Comparison of ENCODE assay signal across 8 cellular contexts in the genomic region with DNA sequence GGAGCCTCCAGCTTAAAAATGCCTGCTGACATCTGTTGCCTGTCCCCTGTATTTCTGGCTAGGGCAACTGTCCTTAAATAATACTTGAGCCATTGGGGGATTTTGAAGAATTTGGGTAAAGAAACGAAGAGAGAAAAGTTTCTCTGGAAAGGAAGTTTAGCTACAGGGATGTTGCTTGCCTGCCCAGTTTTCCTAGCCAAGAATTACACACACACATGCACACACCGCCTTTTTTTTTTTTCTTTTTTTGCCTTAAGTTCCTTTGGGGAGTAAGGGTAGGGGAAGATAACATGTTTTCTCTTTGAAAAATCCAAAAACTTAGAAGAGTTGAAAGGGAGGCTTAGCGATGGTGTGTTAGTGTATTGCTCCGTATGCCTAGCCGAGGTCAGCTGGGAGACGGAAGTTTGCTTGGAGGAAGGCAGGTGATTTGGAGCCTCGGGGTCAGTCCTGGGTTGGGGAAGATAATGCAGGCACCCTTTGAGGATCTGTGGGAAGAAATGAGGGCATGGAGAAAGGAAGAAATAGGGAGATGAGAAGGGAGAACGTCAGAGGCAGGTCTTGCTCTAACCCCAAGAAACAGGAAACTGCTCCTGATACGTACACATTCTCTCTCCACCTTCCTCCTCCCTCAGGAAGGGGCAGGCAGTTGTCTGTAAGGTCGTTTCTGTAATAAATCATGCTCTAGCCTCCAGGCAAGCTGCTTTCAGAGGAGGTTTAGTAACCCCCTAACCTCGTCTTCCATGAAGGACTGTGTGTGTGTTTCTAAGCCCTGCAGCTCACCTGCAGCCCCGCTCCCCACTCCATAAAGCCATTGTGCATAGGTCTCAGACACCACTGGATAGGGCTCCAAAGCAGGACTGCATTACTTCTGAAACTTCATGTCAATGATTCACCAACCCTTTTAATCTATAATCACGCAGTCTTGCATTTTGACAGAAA. TPM values are rescaled to one million over a fixed set of nuclear protein-coding genes. Genes with fewer than 3 reads are reported as not detected.
DNase-seq lines count a peak whose midpoint lies in the region; ATAC-seq and TF ChIP-seq lines count a peak whose summit lies in the region.

No MANE protein-coding gene starts in this region.

- peak overlapping the region; percentile 100 for H3K27ac ChIP-seq in RWPE1

- POLR2A ChIA-PET in RWPE1 (lab: Yijun Ruan, JAX; ENCODE audit: low non-redundant PET) = interaction anchor here (0.6 kb wide), 1 partner anchor 13 kb away, joined by 3 read pairs; no protein-coding TSS in a partner anchor

- intact Hi-C loops in Right ventricle myocardium superior (cut with DNase I) = loop anchor here (2.0 to 5.0 kb wide), 3 partner anchors 352 to 612 kb away; no protein-coding TSS in a partner anchor
- intact Hi-C loops in sciatic nerve (cut with DNase I) = loop anchor here (5.0 to 10.0 kb wide), 3 partner anchors 60 to 610 kb away; no protein-coding TSS in a partner anchor

- DNase-seq in RWPE1 (ENCODE audit: low spot score) (peak; percentile 24), Right ventricle myocardium superior (no peak), sciatic nerve (ENCODE audit: low spot score) (no peak), NCI-H446 treated with DMSO at 0.1 percent for 48 hours (lab: John Stamatoyannopoulos, UW) (no peak)
- DNase-seq in activated CD4-positive, alpha-beta T cell treated with anti-CD3 and anti-CD28 coated beads, Interleukin-2, amount 50 U/mL, for 4 hours = no peak

- CTCF ChIA-PET in RWPE1 (lab: Yijun Ruan, JAX) = interaction anchor here (0.6 to 2.5 kb wide), 4 partner anchors 9 to 625 kb away, joined by 3 to 16 read pairs (median 6); no protein-coding TSS in a partner anchor

- TF ChIP-seq CTCF in RWPE1 (conservative IDR thresholded peaks at IDR 0.05; ENCODE audit: low read depth) = no peak

- peak; percentile 37 for ATAC-seq in GM18511 (IDR thresholded peaks at IDR 0.05; ENCODE audit: unreplicated experiment)
- peak; percentile 21 for ATAC-seq in Right ventricle myocardium superior (ENCODE audit: poor library complexity)
- ATAC-seq in sciatic nerve = peak; percentile 41
- no peak for ATAC-seq in GM18498 (IDR thresholded peaks at IDR 0.05; ENCODE audit: unreplicated experiment)
- ATAC-seq in GM19351 (IDR thresholded peaks at IDR 0.05; ENCODE audit: unreplicated experiment) = no peak

RNA-seq across cellular contexts. Expression of a gene that starts 10.5 kb away (rescaled TPM):
- total RNA-seq in Right ventricle myocardium superior (16.5 TPM), sciatic nerve (80.8 TPM)

Comparison
In these comparisons a context has a peak if more than half of its experiments do, and no peak if none do; other contexts are left out.
1. ATAC-seq: peak in GM18511 (single experiment), Right ventricle myocardium superior (single experiment) and sciatic nerve (single experiment); none in GM18498 (single experiment) and GM19351 (single experiment).